Comparison of ENCODE assay signal across 9 cellular contexts in the genomic region with DNA sequence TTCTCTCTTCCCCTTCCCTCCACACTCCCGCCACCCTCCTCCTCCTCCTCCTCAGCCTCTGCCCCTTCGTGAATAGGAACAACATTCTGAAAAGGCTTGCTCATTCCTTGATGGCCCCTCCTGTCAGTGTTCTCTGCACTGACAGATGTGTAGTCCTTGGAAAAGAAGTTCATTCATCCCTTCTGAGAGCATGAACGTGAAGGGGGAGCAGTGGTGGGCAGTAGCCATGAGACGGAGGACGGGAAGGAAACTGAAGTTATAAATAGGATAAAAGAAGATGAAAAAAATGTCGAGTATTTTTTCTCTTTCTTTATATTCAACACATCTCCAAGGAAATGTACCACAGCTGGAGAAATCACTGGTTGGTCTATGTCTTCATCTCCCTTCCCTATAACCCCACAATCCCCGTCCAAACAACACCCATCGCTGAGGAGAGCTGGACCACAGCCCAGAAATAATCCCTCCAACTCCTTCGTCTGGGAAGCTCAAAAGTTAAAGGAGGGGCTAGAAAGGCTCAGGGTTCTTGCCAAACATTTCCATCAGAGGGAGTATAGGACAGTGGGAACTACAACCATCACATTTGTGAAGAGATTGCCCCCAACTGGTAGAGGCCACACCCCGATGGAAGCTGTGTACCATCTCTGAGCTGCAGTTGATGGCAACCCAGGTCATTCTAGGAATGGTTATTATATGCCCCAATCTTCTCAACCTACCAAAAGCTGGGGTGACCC. TPM values are rescaled to one million over a fixed set of nuclear protein-coding genes. Genes with fewer than 3 reads are reported as not detected.
DNase-seq lines count a peak whose midpoint lies in the region; ATAC-seq and TF ChIP-seq lines count a peak whose summit lies in the region.
"Had no signal": no experiment of that assay in that cellular context is flagged by ENCODE, and none has a peak within 500 bp of the region (broad histone marks: within the 10 kb centered on the region; RNA-seq: fewer than 3 reads in every experiment).

No MANE protein-coding gene starts in this region.

- peak overlapping the region; percentile 22 for H3K4me3 Mint-ChIP-seq in dendritic cell treated with granulocyte-macrophage colony-stimulating factor and Interleukin-4, amounts not matched to agents 40 ng/mL and 50 ng/mL, for 4 days
- no peak overlapping the region for H3K4me3 Mint-ChIP-seq in neural progenitor cell

- intact Hi-C loops in dendritic cell treated with granulocyte-macrophage colony-stimulating factor and Interleukin-4, amounts not matched to agents 40 ng/mL and 50 ng/mL, for 4 days (cut with micrococcal nuclease): loop anchor here (1.0 to 10.0 kb wide), 3 partner anchors 22 to 259 kb away; no protein-coding TSS in a partner anchor

- H3K36me3 Mint-ChIP-seq in dendritic cell treated with granulocyte-macrophage colony-stimulating factor and Interleukin-4, amounts not matched to agents 40 ng/mL and 50 ng/mL, for 4 days (ENCODE audit: low read depth): no peaks in the 10 kb centered on the region
- no peaks in the 10 kb centered on the region for H3K36me3 Mint-ChIP-seq in neural progenitor cell

- peak overlapping the region; percentile 78 for H3K27ac Mint-ChIP-seq in dendritic cell treated with granulocyte-macrophage colony-stimulating factor and Interleukin-4, amounts not matched to agents 40 ng/mL and 50 ng/mL, for 4 days
- H3K27ac Mint-ChIP-seq in neural progenitor cell: no peak overlapping the region

- H3K36me3 ChIP-seq in MG63: no peaks in the 10 kb centered on the region
- no peaks in the 10 kb centered on the region for H3K36me3 ChIP-seq in neural progenitor cell

- no peak for ATAC-seq in HG03039 (IDR thresholded peaks at IDR 0.05; ENCODE audit: unreplicated experiment)

- H3K27me3 ChIP-seq in MG63: no peaks in the 10 kb centered on the region
- H3K27me3 ChIP-seq in neural progenitor cell: peaks cover 51% of the 10 kb centered on the region

- DNase-seq in EH (ENCODE audit: low read depth) (peak; percentile 54), MG63 (peak; percentile 55), neural progenitor cell (ENCODE audit: low spot score) (peak; percentile 21), NCI-H748 treated with DMSO at 0.1 percent for 48 hours (lab: John Stamatoyannopoulos, UW) (no peak), AG08396 (ENCODE audit: low spot score) (no peak)
- DNase-seq in stimulated activated CD4-positive, alpha-beta T cell treated with anti-CD3 and anti-CD28 coated beads, Interleukin-2, amount 100 ng/mL, for 24 hours: no peak
- DNase-seq: stimulated activated CD8-positive, alpha-beta memory T cell treated with anti-CD3 and anti-CD28 coated beads, Interleukin-4, amount 100 ng/mL, for 48 hours had no signal

- no peak overlapping the region for H3K4me3 ChIP-seq in MG63
- H3K4me3 ChIP-seq in neural progenitor cell: no peak overlapping the region

- H4K20me1 ChIP-seq in neural progenitor cell (ENCODE audit: low read depth): peaks cover 5% of the 10 kb centered on the region

- H2AFZ ChIP-seq in neural progenitor cell (replicated peaks): no peak overlapping the region

- H3K9ac ChIP-seq in neural progenitor cell: no peak overlapping the region

- peaks cover 7% of the 10 kb centered on the region for H3K4me1 ChIP-seq in neural progenitor cell

- H3K9me3 Mint-ChIP-seq in dendritic cell treated with granulocyte-macrophage colony-stimulating factor and Interleukin-4, amounts not matched to agents 40 ng/mL and 50 ng/mL, for 4 days: no peaks in the 10 kb centered on the region
- no peaks in the 10 kb centered on the region for H3K9me3 Mint-ChIP-seq in neural progenitor cell

- peaks cover 7% of the 10 kb centered on the region for H3K27me3 Mint-ChIP-seq in dendritic cell treated with granulocyte-macrophage colony-stimulating factor and Interleukin-4, amounts not matched to agents 40 ng/mL and 50 ng/mL, for 4 days
- H3K27me3 Mint-ChIP-seq in neural progenitor cell (ENCODE audit: insufficient read depth, low read depth): peaks cover 11% of the 10 kb centered on the region

- H3K9me3 ChIP-seq in MG63 (no peaks in the 10 kb centered on the region), neural progenitor cell (ENCODE audit: low read depth) (no peaks in the 10 kb centered on the region)

- H3K79me2 ChIP-seq in neural progenitor cell (ENCODE audit: low read depth): no peaks in the 10 kb centered on the region

- no peak overlapping the region for H3K4me2 ChIP-seq in neural progenitor cell

- peak; percentile 15 for TF ChIP-seq CTCF in neural progenitor cell (IDR thresholded peaks at IDR 0.05)

- no peaks in the 10 kb centered on the region for H3F3A ChIP-seq in neural progenitor cell (ENCODE audit: low read depth)

- H3K27ac ChIP-seq in neural progenitor cell: no peak overlapping the region

- H3K4me1 Mint-ChIP-seq in dendritic cell treated with granulocyte-macrophage colony-stimulating factor and Interleukin-4, amounts not matched to agents 40 ng/mL and 50 ng/mL, for 4 days (ENCODE audit: low read depth): peaks cover 46% of the 10 kb centered on the region
- H3K4me1 Mint-ChIP-seq in neural progenitor cell: peaks cover 26% of the 10 kb centered on the region

RNA-seq across cellular contexts. Expression of gene ETS1, which starts 33.5 kb away (rescaled TPM):
- total RNA-seq in MG63 (2014; rRNA removed; shearing (Covaris generic); ENCODE audit: low replicate concordance): 69.8 and 70.5 TPM in 2 replicates
- 0.54 and 0.93 TPM in 2 replicates for total RNA-seq in neural progenitor cell (ENCODE audit: low replicate concordance)

Comparison
In these comparisons a context has a peak if more than half of its experiments do, and no peak if none do; other contexts are left out.
1. DNase-seq: peak in EH (single experiment), MG63 (single experiment) and neural progenitor cell (single experiment); none in NCI-H748 treated with DMSO at 0.1 percent for 48 hours (single experiment), stimulated activated CD4-positive, alpha-beta T cell treated with anti-CD3 and anti-CD28 coated beads, Interleukin-2, amount 100 ng/mL, for 24 hours (0 of 2) and AG08396 (single experiment).
2. RNA of gene ETS1, which starts 33.5 kb away (total RNA-seq): 69.8 to 70.5 TPM in MG63; 0.54 to 0.93 TPM in neural progenitor cell; every median in the first group is over 10 times any median in the second.